ENCODE assay signal across 1 cellular context in the genomic region with DNA sequence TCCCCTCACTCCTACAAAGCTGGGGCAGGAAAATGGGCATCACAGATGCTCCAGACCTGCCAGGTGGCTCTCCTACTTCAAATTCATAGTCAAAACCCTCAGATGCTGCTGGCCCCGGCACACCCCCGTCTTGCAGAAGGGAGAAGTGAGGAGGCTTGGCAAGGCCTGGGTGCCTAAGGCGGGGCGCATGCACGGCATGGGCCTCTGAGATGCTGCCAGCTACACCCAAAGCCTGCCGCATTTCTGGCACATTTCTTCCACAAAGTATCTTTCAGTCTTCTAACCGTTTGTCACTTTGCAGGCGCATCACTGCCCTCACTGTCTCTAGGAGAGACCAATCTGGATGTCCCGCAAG.
TF ChIP-seq lines count a peak whose summit lies in the region.

No MANE protein-coding gene starts in this region.

TF ChIP-seq in A549, 52 proteins besides CTCF, POLR2A, EP300 and RAD21 (continued from another document):
- TF ChIP-seq, protein P1, sequence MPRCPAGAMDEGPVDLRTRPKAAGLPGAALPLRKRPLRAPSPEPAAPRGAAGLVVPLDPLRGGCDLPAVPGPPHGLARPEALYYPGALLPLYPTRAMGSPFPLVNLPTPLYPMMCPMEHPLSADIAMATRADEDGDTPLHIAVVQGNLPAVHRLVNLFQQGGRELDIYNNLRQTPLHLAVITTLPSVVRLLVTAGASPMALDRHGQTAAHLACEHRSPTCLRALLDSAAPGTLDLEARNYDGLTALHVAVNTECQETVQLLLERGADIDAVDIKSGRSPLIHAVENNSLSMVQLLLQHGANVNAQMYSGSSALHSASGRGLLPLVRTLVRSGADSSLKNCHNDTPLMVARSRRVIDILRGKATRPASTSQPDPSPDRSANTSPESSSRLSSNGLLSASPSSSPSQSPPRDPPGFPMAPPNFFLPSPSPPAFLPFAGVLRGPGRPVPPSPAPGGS (IDR thresholded peaks at IDR 0.05): no peak
- TF ChIP-seq RNF2 (IDR thresholded peaks at IDR 0.05; ENCODE audit: borderline replicate concordance, low read depth): no peak
- no peak for TF ChIP-seq RARB (CRISPR knock-in tag; IDR thresholded peaks at IDR 0.05)
- no peak for TF ChIP-seq PHF8 (IDR thresholded peaks at IDR 0.05; ENCODE audit: borderline replicate concordance, low read depth)
TF ChIP-seq in A549: peak in this region for 0.
